8 cellular contexts compared by ENCODE assay signal in genomic region chr11:94734563-94735275, GRCh38. TPM values are rescaled to one million over a fixed set of nuclear protein-coding genes. Genes with fewer than 3 reads are reported as not detected.
A peak's percentile ranks its signal among the peaks of the same experiment; 100 is the strongest.
DNase-seq lines count a peak whose midpoint lies in the region; ATAC-seq and TF ChIP-seq lines count a peak whose summit lies in the region.
"Had no signal": no experiment of that assay in that cellular context is flagged by ENCODE, and none has a peak within 500 bp of the region (broad histone marks: within the 10 kb centered on the region; RNA-seq: fewer than 3 reads in every experiment).

No MANE protein-coding gene starts in this region.

- no peak overlapping the region for H3K14ac ChIP-seq in mesenchymal stem cell (ENCODE audit: low read length in 2 of 2)

- no peak overlapping the region for H2AK5ac ChIP-seq in mesenchymal stem cell (ENCODE audit: low read length, severe bottlenecking)

- H3K27ac ChIP-seq in WERI-Rb-1: peak overlapping the region; percentile 26
- peak overlapping the region; percentile 56 for H3K27ac ChIP-seq in mesenchymal stem cell (ENCODE audit: low read length, poor library complexity, severe bottlenecking)

- peak overlapping the region; percentile 70 for H4K91ac ChIP-seq in mesenchymal stem cell (ENCODE audit: low read length)

- peak overlapping the region; percentile 90 for H2BK15ac ChIP-seq in mesenchymal stem cell (ENCODE audit: low read depth, poor library complexity, severe bottlenecking)

- peak overlapping the region; percentile 84 for H4K8ac ChIP-seq in mesenchymal stem cell (ENCODE audit: low read length)

- H3K4me1 ChIP-seq in mesenchymal stem cell (ENCODE audit: control insufficient read depth, insufficient read depth, low read depth, low read length): peaks cover 25% of the 10 kb centered on the region

- no peak for TF ChIP-seq CTCF in WERI-Rb-1 (IDR thresholded peaks at IDR 0.05; ENCODE audit: low read depth, low read length)

- H3K27me3 ChIP-seq in WERI-Rb-1 (ENCODE audit: insufficient read depth, low read depth, severe bottlenecking) (no peaks in the 10 kb centered on the region), mesenchymal stem cell (ENCODE audit: control insufficient read depth in 1 of 2, insufficient read depth in 1 of 2, low read length in 2 of 2) (no peaks in the 10 kb centered on the region)

- in situ Hi-C loops in KBM-7 (cut with MboI; ENCODE audit: low pct_unique_long_range_greater_than_20kb, low sequenced_read_pairs): no loop called here

- H3K18ac ChIP-seq in mesenchymal stem cell (ENCODE audit: low read depth in 1 of 2, low read length in 2 of 2): peak overlapping the region; percentile 54 to 84

- H2AFZ ChIP-seq in mesenchymal stem cell (ENCODE audit: low read depth, low read length): peak overlapping the region; percentile 15

- no peak overlapping the region for H3K4me3 ChIP-seq in WERI-Rb-1 (ENCODE audit: low read depth, low read length)
- no peak overlapping the region for H3K4me3 ChIP-seq in mesenchymal stem cell (ENCODE audit: insufficient read depth in 1 of 2, low read depth in 1 of 2, low read length in 2 of 2)
- H3K4me3 ChIP-seq: lung had no signal

- WGBS in mesenchymal stem cell: 41% methylated on average over 4 of the region's 4 CpGs

- no peaks in the 10 kb centered on the region for H3K9me3 ChIP-seq in WERI-Rb-1 (ENCODE audit: severe bottlenecking)
- H3K9me3 ChIP-seq in mesenchymal stem cell (ENCODE audit: control insufficient read depth, low read length): no peaks in the 10 kb centered on the region

- no peaks in the 10 kb centered on the region for H3K79me1 ChIP-seq in mesenchymal stem cell (replicated peaks; ENCODE audit: low read length, poor library complexity, severe bottlenecking)

- H3K4me2 ChIP-seq in mesenchymal stem cell (ENCODE audit: low read length, poor library complexity, severe bottlenecking): peak overlapping the region; percentile 27

- H3K36me3 ChIP-seq in WERI-Rb-1 (no peaks in the 10 kb centered on the region), mesenchymal stem cell (ENCODE audit: control insufficient read depth in 1 of 2, insufficient read depth in 2 of 2, low read depth in 1 of 2, low read length in 2 of 2) (no peaks in the 10 kb centered on the region)

- no peak overlapping the region for H3K9ac ChIP-seq in mesenchymal stem cell (ENCODE audit: low read length)

- ATAC-seq in GM18868 (IDR thresholded peaks at IDR 0.05; ENCODE audit: unreplicated experiment) (peak; percentile 59), HG02884 (IDR thresholded peaks at IDR 0.05; ENCODE audit: unreplicated experiment) (no peak)

- H2BK12ac ChIP-seq in mesenchymal stem cell (ENCODE audit: low read length in 2 of 2): peak overlapping the region; percentile 75 to 96

- peak overlapping the region in 1 of 2 experiments; percentile 24 for H3K4ac ChIP-seq in mesenchymal stem cell (ENCODE audit: low read depth in 1 of 2, low read length in 2 of 2)

- DNase-seq in KBM-7 (peak; percentile 10), WERI-Rb-1 (peak; percentile 38), mesenchymal stem cell (no peak), NCI-H226 (no peak)
- DNase-seq in central memory CD4-positive, alpha-beta T cell: no peak

- peak overlapping the region; percentile 75 for H2BK120ac ChIP-seq in mesenchymal stem cell (ENCODE audit: low read depth, low read length)

- peak overlapping the region; percentile 14 to 53 for H3K23ac ChIP-seq in mesenchymal stem cell (ENCODE audit: low read length in 2 of 2)

- peak overlapping the region; percentile 21 for H2BK5ac ChIP-seq in mesenchymal stem cell (ENCODE audit: low read depth, low read length, poor library complexity, severe bottlenecking)

RNA-seq across cellular contexts. Expression of gene AMOTL1, which starts 33.4 kb away (rescaled TPM):
- 20.5 TPM for polyA plus RNA-seq in mesenchymal stem cell (2013, experiment 1 of 2)
- polyA plus RNA-seq in mesenchymal stem cell (2013, experiment 2 of 2): 19.9 TPM

Comparison
In these comparisons a context has a peak if more than half of its experiments do, and no peak if none do; other contexts are left out.
1. DNase-seq: peak in KBM-7 (single experiment) and WERI-Rb-1 (single experiment); none in mesenchymal stem cell (single experiment), NCI-H226 (single experiment) and central memory CD4-positive, alpha-beta T cell (single experiment).